In genomic region chr4:22708961-22709360, GRCh38 we compare ENCODE assay signal across 9 cellular contexts. TPM values are rescaled to one million over a fixed set of nuclear protein-coding genes. Genes with fewer than 3 reads are reported as not detected.
"Had no signal": no experiment of that assay in that cellular context is flagged by ENCODE, and none has a peak within 500 bp of the region (broad histone marks: within the 10 kb centered on the region; RNA-seq: fewer than 3 reads in every experiment).

No MANE protein-coding gene starts in this region.

- ATAC-seq: HCT116, K562 had no signal

- FAIRE-seq: K562 had no signal

- H3K36me3 ChIP-seq: HAP-1 had no signal

- H3K4me3 ChIP-seq: HAP-1, K562 had no signal

- H3K9me3 ChIP-seq: HAP-1 had no signal

- H3K4me1 ChIP-seq: HAP-1 had no signal

- H3K27ac ChIP-seq: HL-60 had no signal

- DNase-seq: GOT3, H7, IMR-90, KG1 had no signal

RNA-seq across cellular contexts. Expression of gene GBA3, which starts 16.2 kb away (rescaled TPM):
- total RNA-seq: H7, HT1080, IMR-90 had no signal
- polyA plus RNA-seq: IMR-90 had no signal
